In the genomic region with DNA sequence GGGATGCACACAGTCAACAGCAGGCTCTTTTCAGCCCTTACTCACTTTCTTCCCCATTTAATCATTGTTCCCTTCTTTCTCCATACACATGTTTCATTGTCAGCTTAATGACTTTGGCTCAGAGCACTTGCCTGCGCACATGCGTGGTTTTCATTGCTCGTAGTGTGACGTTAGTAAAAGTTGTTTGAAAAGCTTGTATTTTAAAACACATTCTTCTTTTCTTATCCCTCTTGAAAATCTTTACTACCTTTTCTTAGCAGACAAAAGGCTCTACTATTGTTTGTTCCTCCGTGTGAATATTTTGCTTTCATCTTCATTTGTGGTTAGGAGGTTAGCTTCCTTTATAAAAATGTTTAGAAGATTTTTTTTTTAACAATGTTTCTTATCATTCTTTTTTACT, we compare ENCODE assay signal across 19 cellular contexts. TPM values are rescaled to one million over a fixed set of nuclear protein-coding genes. Genes with fewer than 3 reads are reported as not detected.
DNase-seq lines count a peak whose midpoint lies in the region; ATAC-seq and TF ChIP-seq lines count a peak whose summit lies in the region.
"Had no signal": no experiment of that assay in that cellular context is flagged by ENCODE, and none has a peak within 500 bp of the region (broad histone marks: within the 10 kb centered on the region; RNA-seq: fewer than 3 reads in every experiment).

No MANE protein-coding gene starts in this region.

- DNase-seq in activated CD4-positive, alpha-beta T cell treated with anti-CD3 and anti-CD28 coated beads, Interleukin-2, amount 10 ng/mL, durations not matched to agents 7 days and 5 days: no peak
- DNase-seq in activated CD4-positive, alpha-beta T cell treated with anti-CD3 and anti-CD28 coated beads, Interleukin-2, amount 10 ng/mL, durations not matched to agents 24 days and 14 days: no peak
- peak; percentile 67 for DNase-seq in Jurkat, Clone E6-1 (ENCODE audit: low read depth, low spot score)
- no peak for DNase-seq in endodermal cell
- no peak for DNase-seq in neural progenitor cell (ENCODE audit: low spot score)
- DNase-seq in caudate nucleus (lab: John Stamatoyannopoulos, UW): no peak
- DNase-seq in activated effector memory CD4-positive, alpha-beta T cell treated with anti-CD3 and anti-CD28 coated beads, Interleukin-2, amount 50 U/mL, for 16 hours: no peak
- DNase-seq: 8988T, Caco-2, KG1, NCI-H1417, NCI-H1930, NCI-H2171 treated with DMSO at 0.1 percent for 48 hours, NCI-H82, Peyer's patch, SHP77 treated with DMSO at 0.1 percent for 48 hours had no signal

- no peaks in the 10 kb centered on the region for H3K9me3 Mint-ChIP-seq in activated CD4-positive, alpha-beta T cell treated with anti-CD3 and anti-CD28 coated beads, Interleukin-2, amount 10 ng/mL, durations not matched to agents 7 days and 5 days
- no peaks in the 10 kb centered on the region for H3K9me3 Mint-ChIP-seq in activated CD4-positive, alpha-beta T cell treated with anti-CD3 and anti-CD28 coated beads, Interleukin-2, amount 10 ng/mL, durations not matched to agents 24 days and 14 days
- no peaks in the 10 kb centered on the region for H3K9me3 Mint-ChIP-seq in endodermal cell
- no peaks in the 10 kb centered on the region for H3K9me3 Mint-ChIP-seq in neural progenitor cell

- H3K4me1 ChIP-seq in endodermal cell (ENCODE audit: control insufficient read depth, insufficient read depth, low read length) (peaks cover 15% of the 10 kb centered on the region), neural progenitor cell (peaks cover 69% of the 10 kb centered on the region)

- WGBS in endodermal cell (ENCODE audit: insufficient coverage in 1 of 2, insufficient read length in 1 of 2), 2 experiments: 91% methylated on average over 5 of the region's 5 CpGs; no CpG with 5 or more reads in 1 of the 2 experiments

- H3K4me3 Mint-ChIP-seq in activated CD4-positive, alpha-beta T cell treated with anti-CD3 and anti-CD28 coated beads, Interleukin-2, amount 10 ng/mL, durations not matched to agents 7 days and 5 days: no peak overlapping the region
- no peak overlapping the region for H3K4me3 Mint-ChIP-seq in activated CD4-positive, alpha-beta T cell treated with anti-CD3 and anti-CD28 coated beads, Interleukin-2, amount 10 ng/mL, durations not matched to agents 24 days and 14 days
- no peak overlapping the region for H3K4me3 Mint-ChIP-seq in endodermal cell
- H3K4me3 Mint-ChIP-seq in neural progenitor cell: no peak overlapping the region

- H3K4me2 ChIP-seq in neural progenitor cell: peak overlapping the region; percentile 35
- H3K4me2 ChIP-seq: BLaER1 treated with 17β-estradiol and CSF1 and Interleukin-3, amounts not matched to agents 10 nM and 100 nM had no signal

- POLR2A ChIA-PET in activated CD4-positive, alpha-beta T cell treated with anti-CD3 and anti-CD28 coated beads, Interleukin-2, amount 10 ng/mL, durations not matched to agents 7 days and 5 days (lab: Charles Lee): no interaction called here

- CTCF ChIA-PET in activated CD4-positive, alpha-beta T cell treated with anti-CD3 and anti-CD28 coated beads, Interleukin-2, amount 10 ng/mL, durations not matched to agents 7 days and 5 days (lab: Charles Lee): no interaction called here

- H2AFZ ChIP-seq in neural progenitor cell (replicated peaks): no peak overlapping the region

- no peak overlapping the region for H3K9ac ChIP-seq in endodermal cell (ENCODE audit: extremely low read depth, low read length, poor library complexity, severe bottlenecking)
- no peak overlapping the region for H3K9ac ChIP-seq in neural progenitor cell
- H3K9ac ChIP-seq: BLaER1 treated with 17β-estradiol and CSF1 and Interleukin-3, amounts not matched to agents 10 nM and 100 nM had no signal

- no peaks in the 10 kb centered on the region for H4K20me1 ChIP-seq in neural progenitor cell (ENCODE audit: low read depth)
- H4K20me1 ChIP-seq: BLaER1 treated with 17β-estradiol and CSF1 and Interleukin-3, amounts not matched to agents 10 nM and 100 nM had no signal

- peak overlapping the region; percentile 47 for H3K27ac Mint-ChIP-seq in activated CD4-positive, alpha-beta T cell treated with anti-CD3 and anti-CD28 coated beads, Interleukin-2, amount 10 ng/mL, durations not matched to agents 7 days and 5 days
- H3K27ac Mint-ChIP-seq in activated CD4-positive, alpha-beta T cell treated with anti-CD3 and anti-CD28 coated beads, Interleukin-2, amount 10 ng/mL, durations not matched to agents 24 days and 14 days: no peak overlapping the region
- peak overlapping the region; percentile 5 for H3K27ac Mint-ChIP-seq in endodermal cell
- H3K27ac Mint-ChIP-seq in neural progenitor cell: no peak overlapping the region

- intact Hi-C loops in activated CD4-positive, alpha-beta T cell treated with anti-CD3 and anti-CD28 coated beads, Interleukin-2, amount 10 ng/mL, durations not matched to agents 24 days and 14 days (cut with micrococcal nuclease): no loop called here

- TF ChIP-seq CTCF in endodermal cell (conservative IDR thresholded peaks at IDR 0.05): no peak
- no peak for TF ChIP-seq CTCF in neural progenitor cell (IDR thresholded peaks at IDR 0.05)

- H3K27me3 ChIP-seq in endodermal cell (ENCODE audit: control insufficient read depth, insufficient read depth, low read length, poor library complexity, severe bottlenecking): no peaks in the 10 kb centered on the region
- peaks cover 4% of the 10 kb centered on the region for H3K27me3 ChIP-seq in neural progenitor cell
- H3K27me3 ChIP-seq: BLaER1 treated with 17β-estradiol and CSF1 and Interleukin-3, amounts not matched to agents 10 nM and 100 nM; Peyer's patch had no signal

- ATAC-seq in GM21423 (IDR thresholded peaks at IDR 0.05; ENCODE audit: unreplicated experiment): no peak
- ATAC-seq: GM12878 had no signal

- H3K36me3 Mint-ChIP-seq in activated CD4-positive, alpha-beta T cell treated with anti-CD3 and anti-CD28 coated beads, Interleukin-2, amount 10 ng/mL, durations not matched to agents 7 days and 5 days (ENCODE audit: low read depth): no peaks in the 10 kb centered on the region
- no peaks in the 10 kb centered on the region for H3K36me3 Mint-ChIP-seq in activated CD4-positive, alpha-beta T cell treated with anti-CD3 and anti-CD28 coated beads, Interleukin-2, amount 10 ng/mL, durations not matched to agents 24 days and 14 days (ENCODE audit: low read depth)
- H3K36me3 Mint-ChIP-seq in endodermal cell (ENCODE audit: low read depth) (no peaks in the 10 kb centered on the region), neural progenitor cell (no peaks in the 10 kb centered on the region)

- H3K9me3 ChIP-seq in endodermal cell (ENCODE audit: control insufficient read depth, low read length) (no peaks in the 10 kb centered on the region), neural progenitor cell (ENCODE audit: low read depth) (no peaks in the 10 kb centered on the region)
- H3K9me3 ChIP-seq: BLaER1 treated with 17β-estradiol and CSF1 and Interleukin-3, amounts not matched to agents 10 nM and 100 nM; Caco-2; Peyer's patch had no signal

- H3K4me1 Mint-ChIP-seq in activated CD4-positive, alpha-beta T cell treated with anti-CD3 and anti-CD28 coated beads, Interleukin-2, amount 10 ng/mL, durations not matched to agents 7 days and 5 days: peaks cover 12% of the 10 kb centered on the region
- H3K4me1 Mint-ChIP-seq in activated CD4-positive, alpha-beta T cell treated with anti-CD3 and anti-CD28 coated beads, Interleukin-2, amount 10 ng/mL, durations not matched to agents 24 days and 14 days: peaks cover 4% of the 10 kb centered on the region
- H3K4me1 Mint-ChIP-seq in endodermal cell (peaks cover 56% of the 10 kb centered on the region), neural progenitor cell (peaks cover 48% of the 10 kb centered on the region)

- H3K79me2 ChIP-seq in neural progenitor cell (ENCODE audit: low read depth): no peaks in the 10 kb centered on the region

- H3K4me3 ChIP-seq in Jurkat, Clone E6-1 (ENCODE audit: low read length): peak overlapping the region; percentile 17; the same call in 1 of the 2 replicates
- H3K4me3 ChIP-seq in endodermal cell (ENCODE audit: low read length) (no peak overlapping the region), neural progenitor cell (no peak overlapping the region)
- H3K4me3 ChIP-seq: BLaER1 treated with 17β-estradiol and CSF1 and Interleukin-3, amounts not matched to agents 10 nM and 100 nM; GM12878; Peyer's patch had no signal

- peaks cover 12% of the 10 kb centered on the region for H3K27me3 Mint-ChIP-seq in activated CD4-positive, alpha-beta T cell treated with anti-CD3 and anti-CD28 coated beads, Interleukin-2, amount 10 ng/mL, durations not matched to agents 7 days and 5 days
- peaks cover 26% of the 10 kb centered on the region for H3K27me3 Mint-ChIP-seq in activated CD4-positive, alpha-beta T cell treated with anti-CD3 and anti-CD28 coated beads, Interleukin-2, amount 10 ng/mL, durations not matched to agents 24 days and 14 days
- no peaks in the 10 kb centered on the region for H3K27me3 Mint-ChIP-seq in endodermal cell (ENCODE audit: insufficient read depth)
- peaks cover 7% of the 10 kb centered on the region for H3K27me3 Mint-ChIP-seq in neural progenitor cell (ENCODE audit: insufficient read depth, low read depth)

- no peaks in the 10 kb centered on the region for H3K36me3 ChIP-seq in endodermal cell (ENCODE audit: control insufficient read depth, insufficient read depth, low read length)
- H3K36me3 ChIP-seq in neural progenitor cell: no peaks in the 10 kb centered on the region
- H3K36me3 ChIP-seq: BLaER1 treated with 17β-estradiol and CSF1 and Interleukin-3, amounts not matched to agents 10 nM and 100 nM; Peyer's patch had no signal

- H3F3A ChIP-seq in neural progenitor cell (ENCODE audit: low read depth): peaks cover 62% of the 10 kb centered on the region

- no peak overlapping the region for H3K27ac ChIP-seq in endodermal cell (ENCODE audit: low read depth, low read length)
- no peak overlapping the region for H3K27ac ChIP-seq in neural progenitor cell
- no peak overlapping the region for H3K27ac ChIP-seq in caudate nucleus (ENCODE audit: low read depth, low read length)
- H3K27ac ChIP-seq: BLaER1 treated with 17β-estradiol and CSF1 and Interleukin-3, amounts not matched to agents 10 nM and 100 nM; Peyer's patch had no signal

RNA-seq across cellular contexts. Expression of a gene that starts 19.6 kb away (rescaled TPM):
- total RNA-seq in activated CD4-positive, alpha-beta T cell treated with anti-CD3 and anti-CD28 coated beads, Interleukin-2, amount 10 ng/mL, durations not matched to agents 7 days and 5 days: 10 to 100 TPM; 20.9 to 22.2 TPM
- 33.7 and 33.8 TPM in 2 replicates for total RNA-seq in activated CD4-positive, alpha-beta T cell treated with anti-CD3 and anti-CD28 coated beads, Interleukin-2, amount 10 ng/mL, durations not matched to agents 24 days and 14 days
- 43.2 TPM for polyA plus RNA-seq in Jurkat, Clone E6-1 (2012; ENCODE audit: insufficient read depth, insufficient read length)
- 10 to 100 TPM; 60.8 to 79.9 TPM for total RNA-seq in endodermal cell
- polyA plus RNA-seq in endodermal cell (2013, experiment 1 of 2): 98.4 TPM
- 103 TPM for polyA plus RNA-seq in endodermal cell (2013, experiment 2 of 2)
- total RNA-seq in neural progenitor cell (ENCODE audit: low replicate concordance): 94.6 and 170 TPM in 2 replicates

Comparison
In these comparisons a context has a peak if more than half of its experiments do, and no peak if none do; other contexts are left out.
1. H3K27ac Mint-ChIP-seq: peak in activated CD4-positive, alpha-beta T cell treated with anti-CD3 and anti-CD28 coated beads, Interleukin-2, amount 10 ng/mL, durations not matched to agents 7 days and 5 days (single experiment) and endodermal cell (single experiment); none in activated CD4-positive, alpha-beta T cell treated with anti-CD3 and anti-CD28 coated beads, Interleukin-2, amount 10 ng/mL, durations not matched to agents 24 days and 14 days (single experiment) and neural progenitor cell (single experiment).